13 cellular contexts compared by ENCODE assay signal in genomic region chr5:158880514-158881001, GRCh38.
DNase-seq lines count a peak whose midpoint lies in the region; ATAC-seq, FAIRE-seq and TF ChIP-seq lines count a peak whose summit lies in the region.
"Had no signal": no experiment of that assay in that cellular context is flagged by ENCODE, and none has a peak within 500 bp of the region (broad histone marks: within the 10 kb centered on the region; RNA-seq: fewer than 3 reads in every experiment).

No MANE protein-coding gene starts in this region.

- H3K27ac ChIP-seq in GM12878 (ENCODE audit: control insufficient read depth, insufficient read depth) (peak overlapping the region; percentile 83), ovary (no peak overlapping the region), esophagus muscularis mucosa (replicated peaks in 1 of 4) (no peak overlapping the region)
- H3K27ac ChIP-seq: gastroesophageal sphincter had no signal

- in situ Hi-C loops in GM12878 (cut with MboI): no loop called here

- H4K20me1 ChIP-seq in GM12878 (ENCODE audit: control insufficient read depth, insufficient read depth): no peaks in the 10 kb centered on the region

- TF ChIP-seq RAD21 in GM12878 (IDR thresholded peaks at IDR 0.05; ENCODE audit: insufficient read depth, low read depth, low read length): peak; percentile 56

- RAD21 ChIA-PET in GM12878 (lab: Charles Lee; ENCODE audit: unreplicated experiment): interaction anchor here (0.9 to 5.7 kb wide), 25 partner anchors 16 to 706 kb away, joined by 3 to 86 read pairs (median 6); no protein-coding TSS in a partner anchor

- TF ChIP-seq EP300 in GM12878 (IDR thresholded peaks at IDR 0.05; ENCODE audit: borderline replicate concordance in 1 of 2, control insufficient read depth in 1 of 2, low read depth in 2 of 2, low read length in 2 of 2): peak in 1 of 2 experiments; percentile 2; a peak in 1 of 4 replicates
- TF ChIP-seq EP300 in ovary (IDR thresholded peaks at IDR 0.05): no peak
- TF ChIP-seq EP300 in esophagus muscularis mucosa (IDR thresholded peaks at IDR 0.05): no peak

- H3K9me3 ChIP-seq in GM12878 (replicated peaks; ENCODE audit: control insufficient read depth, insufficient read depth, low read length): no peaks in the 10 kb centered on the region
- H3K9me3 ChIP-seq in ovary: no peaks in the 10 kb centered on the region
- no peaks in the 10 kb centered on the region for H3K9me3 ChIP-seq in esophagus muscularis mucosa
- H3K9me3 ChIP-seq: gastroesophageal sphincter had no signal

- CTCF ChIA-PET in GM12878 (lab: Yijun Ruan, JAX): interaction anchor here (0.6 to 2.3 kb wide), 18 partner anchors 16 to 710 kb away, joined by 3 to 17 read pairs (median 4); no protein-coding TSS in a partner anchor

- peak overlapping the region; percentile 43 for H2AFZ ChIP-seq in GM12878 (ENCODE audit: control insufficient read depth, low read depth, low read length)

- H3K4me2 ChIP-seq in GM12878 (ENCODE audit: control insufficient read depth, insufficient read depth): peak overlapping the region; percentile 80

- SMC1A ChIA-PET in GM12878 (lab: Charles Lee; ENCODE audit: uncharacterized antibody, unreplicated experiment): interaction anchor here (0.6 to 8.7 kb wide), 30 partner anchors 9 to 805 kb away, joined by 3 to 131 read pairs (median 6); no protein-coding TSS in a partner anchor

- H3K9ac ChIP-seq in GM12878 (ENCODE audit: control insufficient read depth, insufficient read depth, low read length): peak overlapping the region; percentile 62

- intact Hi-C loops in GM12878 (cut with micrococcal nuclease; ENCODE audit: unreplicated experiment): loop anchor here (1.0 to 2.0 kb wide), 5 partner anchors 42 to 220 kb away; no protein-coding TSS in a partner anchor
- intact Hi-C loops in ovary (cut with DNase I): loop anchor here in 1 of 4 donors (10.0 kb wide), 1 partner anchor 224 kb away; no protein-coding TSS in a partner anchor
- intact Hi-C loops in esophagus muscularis mucosa (cut with DNase I): no loop called here

- H3K27me3 ChIP-seq in GM12878 (replicated peaks in 1 of 2; ENCODE audit: control insufficient read depth in 2 of 2, insufficient read depth in 2 of 2, low read length in 1 of 2) (no peaks in the 10 kb centered on the region), ovary (no peaks in the 10 kb centered on the region), esophagus muscularis mucosa (peaks cover 0 to 5% (median 2%) of the 10 kb centered on the region in 4 donors)

- DNase-seq in NCI-H82 (lab: John Stamatoyannopoulos, UW) (peak; percentile 30), NCI-H82 treated with DMSO at 0.1 percent for 48 hours (lab: John Stamatoyannopoulos, UW; ENCODE audit: unreplicated experiment) (no peak), NCI-H1694 (lab: John Stamatoyannopoulos, UW) (peak; percentile 54), GM12878 (ENCODE audit: low read depth, low spot score) (no peak), renal cortical epithelial cell (ENCODE audit: low read depth) (peak; percentile 31), ovary (no peak), esophagus muscularis mucosa (ENCODE audit: extremely low spot score) (no peak)
- DNase-seq: 8988T; activated CD4-positive, CD25-positive, alpha-beta regulatory T cell treated with anti-CD3 and anti-CD28 coated beads, Interleukin-2, amount 50 U/mL, for 72 hours; activated naive CD4-positive, alpha-beta T cell had no signal

- WGBS in GM12878 (ENCODE audit: insufficient coverage, insufficient replicate concordance, low lambda C conversion rate, missing lambda C conversion rate): 1% methylated on average over 8 of the region's 8 CpGs
- WGBS in ovary, 3 donors: 42 to 62% (median 49%) methylated on average over 8 of the region's 8 CpGs
- 83% methylated on average over 8 of the region's 8 CpGs for WGBS in esophagus muscularis mucosa

- H3K79me2 ChIP-seq in GM12878 (ENCODE audit: control insufficient read depth, insufficient read depth, low read length): peaks cover 32% of the 10 kb centered on the region

- H3K4me3 ChIP-seq in GM12878 (peak overlapping the region; percentile 24; the same call in 1 of the 2 replicates), ovary (no peak overlapping the region), esophagus muscularis mucosa (no peak overlapping the region)
- H3K4me3 ChIP-seq: gastroesophageal sphincter had no signal

- ATAC-seq in GM12878 (peak; percentile 31), GM18519 (IDR thresholded peaks at IDR 0.05; ENCODE audit: low FRiP score, unreplicated experiment) (no peak)
- ATAC-seq: gastroesophageal sphincter had no signal

- BruUV-seq in GM12878 (replicated peaks; lab: Mats Ljungman, UMichigan): no TSS peak

- TF ChIP-seq CTCF in GM12878 (IDR thresholded peaks at IDR 0.05 in 2 of 3, conservative IDR thresholded peaks at IDR 0.05 in 1 of 3; ENCODE audit: control insufficient read depth in 2 of 3, extremely low read depth in 1 of 3, insufficient read depth in 1 of 3, low read depth in 3 of 3, low read length in 3 of 3): peak in 2 of 3 experiments; percentile 29 to 53; a peak in 3 of 6 replicates
- no peak for TF ChIP-seq CTCF in ovary (IDR thresholded peaks at IDR 0.05)
- no peak for TF ChIP-seq CTCF in esophagus muscularis mucosa (IDR thresholded peaks at IDR 0.05)

- TF ChIP-seq POLR2A in GM12878 (IDR thresholded peaks at IDR 0.05; ENCODE audit: low read depth, low read length): no peak
- no peak for TF ChIP-seq POLR2A in ovary (IDR thresholded peaks at IDR 0.05)
- no peak for TF ChIP-seq POLR2A in esophagus muscularis mucosa (IDR thresholded peaks at IDR 0.05; ENCODE audit: low read depth)

- H3K36me3 ChIP-seq in GM12878 (ENCODE audit: control insufficient read depth in 2 of 2, insufficient read depth in 2 of 2, low read length in 1 of 2) (no peaks in the 10 kb centered on the region; a peak in 1 of 4 replicates), ovary (no peaks in the 10 kb centered on the region), esophagus muscularis mucosa (no peaks in the 10 kb centered on the region)
- H3K36me3 ChIP-seq: gastroesophageal sphincter had no signal

- no peak for FAIRE-seq in GM12878 (lab: Jason Lieb, UNC)
- FAIRE-seq: H54 had no signal

- POLR2A ChIA-PET in GM12878 (lab: Charles Lee): interaction anchor here (0.8 to 2.6 kb wide), 13 partner anchors 16 to 220 kb away, joined by 3 to 12 read pairs (median 5); partner anchors contain the start of gene EBF1

- peaks cover 66% of the 10 kb centered on the region for H3K4me1 ChIP-seq in GM12878 (ENCODE audit: control insufficient read depth, insufficient read depth, low read length)
- peaks cover 16% of the 10 kb centered on the region for H3K4me1 ChIP-seq in ovary (ENCODE audit: insufficient read depth)
- peaks cover 13 to 45% (median 36%) of the 10 kb centered on the region in 4 donors for H3K4me1 ChIP-seq in esophagus muscularis mucosa

TF ChIP-seq in GM12878, 131 proteins besides CTCF, POLR2A, EP300 and RAD21 (continues in another document):
- TF ChIP-seq ZBTB40 (IDR thresholded peaks at IDR 0.05; ENCODE audit: borderline replicate concordance): no peak; the same call in 1 of the 2 replicates
- TF ChIP-seq MLLT1 (IDR thresholded peaks at IDR 0.05): no peak
- no peak for TF ChIP-seq RAD51 (IDR thresholded peaks at IDR 0.05)
- TF ChIP-seq MEF2A (IDR thresholded peaks at IDR 0.05; ENCODE audit: insufficient read depth, low read depth, low read length): 0 out of 2 replicates have a peak, but pooled peaks have one; percentile 3
- 0 out of 2 replicates have a peak, but pooled peaks have one; percentile 9 for TF ChIP-seq ZNF24 (IDR thresholded peaks at IDR 0.05)
- TF ChIP-seq PAX5 (IDR thresholded peaks at IDR 0.05; ENCODE audit: borderline replicate concordance, low read depth, low read length): no peak
- TF ChIP-seq PML (IDR thresholded peaks at IDR 0.05; ENCODE audit: low read length): no peak

Comparison
In these comparisons a context has a peak if more than half of its experiments do, and no peak if none do; other contexts are left out.
1. DNase-seq: peak in NCI-H82 (single experiment), NCI-H1694 (single experiment) and renal cortical epithelial cell (single experiment); none in NCI-H82 treated with DMSO at 0.1 percent for 48 hours (single experiment), GM12878 (single experiment), ovary (0 of 5) and esophagus muscularis mucosa (single experiment).
2. CTCF ChIP-seq: peak in GM12878 (2 of 3); none in ovary (0 of 3) and esophagus muscularis mucosa (0 of 3).